ENCODE assay signal across 1 cellular context in genomic region chr4:89878611-89879010, GRCh38.
TF ChIP-seq lines count a peak whose summit lies in the region.

No MANE protein-coding gene starts in this region.

TF ChIP-seq in GM12878, 131 proteins besides CTCF, POLR2A, EP300 and RAD21:
- TF ChIP-seq ZBTB40 (IDR thresholded peaks at IDR 0.05; ENCODE audit: borderline replicate concordance) (no peak), CEBPZ (IDR thresholded peaks at IDR 0.05; ENCODE audit: low read depth, low read length) (no peak), ZNF622 (IDR thresholded peaks at IDR 0.05) (no peak), SMAD1 (IDR thresholded peaks at IDR 0.05; ENCODE audit: low read depth, partially characterized antibody) (no peak), IKZF1 (conservative IDR thresholded peaks at IDR 0.05) (no peak), STAT1 (conservative IDR thresholded peaks at IDR 0.05) (no peak), DPF2 (IDR thresholded peaks at IDR 0.05) (no peak), ELK1 (IDR thresholded peaks at IDR 0.05; ENCODE audit: low read depth, low read length) (no peak), CUX1 (IDR thresholded peaks at IDR 0.05; ENCODE audit: insufficient replicate concordance, low read depth, low read length) (no peak), ZNF384 (IDR thresholded peaks at IDR 0.05; ENCODE audit: borderline replicate concordance, low read depth, low read length) (no peak), STAT3 (IDR thresholded peaks at IDR 0.05; ENCODE audit: low read depth, low read length) (no peak), SREBF2 (IDR thresholded peaks at IDR 0.05; ENCODE audit: low read length) (no peak), ZBED1 (IDR thresholded peaks at IDR 0.05; ENCODE audit: borderline replicate concordance) (no peak), SMC3 (IDR thresholded peaks at IDR 0.05; ENCODE audit: borderline replicate concordance, low read length) (no peak), CBX5 (IDR thresholded peaks at IDR 0.05; ENCODE audit: low read depth) (no peak), BRCA1 (IDR thresholded peaks at IDR 0.05; ENCODE audit: low read depth, low read length) (no peak), RAD51 (IDR thresholded peaks at IDR 0.05) (no peak), PKNOX1 (IDR thresholded peaks at IDR 0.05) (no peak)
TF ChIP-seq in GM12878: peak in this region for 0.
